Comparison of ENCODE assay signal across 29 cellular contexts in the genomic region with DNA sequence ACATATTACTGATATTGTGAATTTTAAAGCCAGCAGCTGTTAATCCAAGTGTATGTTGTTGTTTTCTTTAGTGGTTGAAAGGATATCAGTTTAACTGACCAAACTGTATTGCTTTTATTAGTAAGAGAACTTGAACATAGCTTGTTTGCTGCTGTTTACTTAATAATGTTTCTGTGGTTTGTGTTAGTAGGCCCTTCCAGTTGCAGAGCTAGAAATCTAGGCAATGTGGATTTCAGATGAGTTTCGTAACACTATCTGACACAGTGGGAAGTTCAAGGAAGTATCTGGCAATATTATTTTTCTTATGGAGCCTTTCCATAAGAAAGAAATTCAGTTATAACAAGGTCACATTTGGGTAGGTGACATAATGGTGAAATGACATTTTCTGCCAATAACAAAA. TPM values are rescaled to one million over a fixed set of nuclear protein-coding genes. Genes with fewer than 3 reads are reported as not detected.
DNase-seq lines count a peak whose midpoint lies in the region; ATAC-seq, FAIRE-seq and TF ChIP-seq lines count a peak whose summit lies in the region.
"Had no signal": no experiment of that assay in that cellular context is flagged by ENCODE, and none has a peak within 500 bp of the region (broad histone marks: within the 10 kb centered on the region; RNA-seq: fewer than 3 reads in every experiment).

No MANE protein-coding gene starts in this region.

- no peaks in the 10 kb centered on the region for H3K9me3 ChIP-seq in A549
- no peaks in the 10 kb centered on the region for H3K9me3 ChIP-seq in right lobe of liver
- H3K9me3 ChIP-seq: adrenal gland, colonic mucosa, SJCRH30, testis had no signal

- CTCF ChIA-PET in A549 (lab: Yijun Ruan, JAX), result interaction anchor here (1.5 to 2.0 kb wide), 2 partner anchors 15 to 208 kb away, joined by 3 to 7 read pairs; no protein-coding TSS in a partner anchor

- WGBS in A549 (ENCODE audit: missing lambda C conversion rate), result 2% methylated on average over 1 of the region's 1 CpG
- 5% methylated on average over 1 of the region's 1 CpG for WGBS in right lobe of liver (ENCODE audit: insufficient coverage, low coverage, low lambda C conversion rate, missing lambda C conversion rate)

- no peak for TF ChIP-seq CTCF in A549 (IDR thresholded peaks at IDR 0.05)
- TF ChIP-seq CTCF in right lobe of liver (IDR thresholded peaks at IDR 0.05), result no peak

- H3K4me1 Mint-ChIP-seq in dendritic cell treated with granulocyte-macrophage colony-stimulating factor and Interleukin-4, amounts not matched to agents 40 ng/mL and 50 ng/mL, for 4 days (ENCODE audit: low read depth), result peaks cover 59% of the 10 kb centered on the region

- TF ChIP-seq POLR2A in A549 (IDR thresholded peaks at IDR 0.05; ENCODE audit: low read length) (no peak), right lobe of liver (IDR thresholded peaks at IDR 0.05) (no peak)

- H3K4me3 Mint-ChIP-seq in dendritic cell treated with granulocyte-macrophage colony-stimulating factor and Interleukin-4, amounts not matched to agents 40 ng/mL and 50 ng/mL, for 4 days, result no peak overlapping the region
- H3K4me3 Mint-ChIP-seq: IgD-negative memory B cell; stimulated activated memory B cell treated with anti-CD40 and anti-IgM and Interleukin-4, amounts not matched to agents 10 μg/mL and 1 μg/mL and 100 μg/mL, for 72 hours; T-cell had no signal

- peak overlapping the region; percentile 77 for H3K27ac Mint-ChIP-seq in dendritic cell treated with granulocyte-macrophage colony-stimulating factor and Interleukin-4, amounts not matched to agents 40 ng/mL and 50 ng/mL, for 4 days
- H3K27ac Mint-ChIP-seq: IgD-negative memory B cell; stimulated activated memory B cell treated with anti-CD40 and anti-IgM and Interleukin-4, amounts not matched to agents 10 μg/mL and 1 μg/mL and 100 μg/mL, for 72 hours had no signal

- TF ChIP-seq EP300 in A549 (IDR thresholded peaks at IDR 0.05), result no peak

- no peaks in the 10 kb centered on the region for H3K36me3 ChIP-seq in right lobe of liver
- H3K36me3 ChIP-seq: adrenal gland, colonic mucosa had no signal

- ATAC-seq in A549, result no peak
- peak; percentile 43 to 79 (median 72) for ATAC-seq in right lobe of liver
- ATAC-seq in HG03108 (IDR thresholded peaks at IDR 0.05; ENCODE audit: unreplicated experiment), result no peak
- ATAC-seq: esophagus mucosa; HCT116; stimulated activated memory B cell treated with anti-CD40 and anti-IgM and Interleukin-4, amounts not matched to agents 10 μg/mL and 1 μg/mL and 100 μg/mL, for 72 hours; T-cell had no signal

- no peak for TF ChIP-seq RAD21 in A549 (conservative IDR thresholded peaks at IDR 0.05 in 1 of 2, IDR thresholded peaks at IDR 0.05 in 1 of 2)

- POLR2A ChIA-PET in A549 (lab: Yijun Ruan, JAX), result interaction anchor here (0.7 kb wide), 1 partner anchor 92 kb away, joined by 7 read pairs; no protein-coding TSS in a partner anchor

- H3K4me3 ChIP-seq in A549 (no peak overlapping the region), right lobe of liver (no peak overlapping the region)
- H3K4me3 ChIP-seq: adrenal gland, colonic mucosa, SJCRH30, testis had no signal

- FAIRE-seq in A549 (lab: Jason Lieb, UNC), result peak; percentile 59
- FAIRE-seq: RCC 7860 had no signal

- peaks cover 42% of the 10 kb centered on the region for H3K36me3 Mint-ChIP-seq in dendritic cell treated with granulocyte-macrophage colony-stimulating factor and Interleukin-4, amounts not matched to agents 40 ng/mL and 50 ng/mL, for 4 days (ENCODE audit: low read depth)

- DNase-seq in A549 (ENCODE audit: low read depth in 1 of 2, low spot score in 1 of 2) (peak in 1 of 2 experiments; percentile 11), EH (ENCODE audit: low read depth) (peak; percentile 11), right lobe of liver (no peak), glomerular visceral epithelial cell (ENCODE audit: extremely low spot score) (no peak), cerebellum (ENCODE audit: low spot score) (no peak), pons (ENCODE audit: low spot score) (no peak)
- DNase-seq: ACHN; activated gamma-delta T cell treated with Interleukin-2 at 50 U/mL for 16 hours; adrenal gland; colonic mucosa; EL; glutamatergic neuron; mammary epithelial cell; NCI-H1417 treated with DMSO at 0.1 percent for 48 hours; NCI-H524 treated with DMSO at 0.1 percent for 48 hours; occipital lobe; retina; SJCRH30; stimulated activated CD4-positive, alpha-beta T cell treated with anti-CD3 and anti-CD28 coated beads, Interleukin-4, amount 100 ng/mL, for 1 hour; T-cell; testis had no signal

- H3K27ac ChIP-seq in A549 (no peak overlapping the region), right lobe of liver (peak overlapping the region in 1 of 3 donors; percentile 38)
- H3K27ac ChIP-seq: adrenal gland, C4-2B, colonic mucosa, SJCRH30, testis had no signal

- intact Hi-C loops in dendritic cell treated with granulocyte-macrophage colony-stimulating factor and Interleukin-4, amounts not matched to agents 40 ng/mL and 50 ng/mL, for 4 days (cut with micrococcal nuclease), result no loop called here
- intact Hi-C loops in right lobe of liver (cut with DNase I), result no loop called here

- no peaks in the 10 kb centered on the region for H3K27me3 Mint-ChIP-seq in dendritic cell treated with granulocyte-macrophage colony-stimulating factor and Interleukin-4, amounts not matched to agents 40 ng/mL and 50 ng/mL, for 4 days
- H3K27me3 Mint-ChIP-seq: IgD-negative memory B cell; stimulated activated memory B cell treated with anti-CD40 and anti-IgM and Interleukin-4, amounts not matched to agents 10 μg/mL and 1 μg/mL and 100 μg/mL, for 72 hours; T-cell had no signal

- H3K4me2 ChIP-seq in A549, result no peak overlapping the region

- peaks cover 7% of the 10 kb centered on the region; the same call in 1 of the 3 replicates for H3K4me1 ChIP-seq in A549
- peaks cover 0 to 36% (median 6%) of the 10 kb centered on the region in 4 donors for H3K4me1 ChIP-seq in right lobe of liver
- H3K4me1 ChIP-seq: colonic mucosa, SJCRH30, testis had no signal

- no peaks in the 10 kb centered on the region for H3K9me3 Mint-ChIP-seq in dendritic cell treated with granulocyte-macrophage colony-stimulating factor and Interleukin-4, amounts not matched to agents 40 ng/mL and 50 ng/mL, for 4 days
- H3K9me3 Mint-ChIP-seq: IgD-negative memory B cell; stimulated activated memory B cell treated with anti-CD40 and anti-IgM and Interleukin-4, amounts not matched to agents 10 μg/mL and 1 μg/mL and 100 μg/mL, for 72 hours; T-cell had no signal

- no peaks in the 10 kb centered on the region for H3K27me3 ChIP-seq in right lobe of liver
- H3K27me3 ChIP-seq: adrenal gland, colonic mucosa, SJCRH30, testis had no signal

TF ChIP-seq in A549, 52 proteins besides CTCF, POLR2A, EP300 and RAD21:
- TF ChIP-seq POLR2AphosphoS2 (conservative IDR thresholded peaks at IDR 0.05; ENCODE audit: low read length) (no peak), HOXA7 (CRISPR knock-in tag; IDR thresholded peaks at IDR 0.05) (no peak), TFCP2L1 (CRISPR knock-in tag; IDR thresholded peaks at IDR 0.05) (no peak), GATA3 (IDR thresholded peaks at IDR 0.05; ENCODE audit: borderline replicate concordance) (no peak), ELK1 (IDR thresholded peaks at IDR 0.05; ENCODE audit: low read depth, low read length) (no peak), NFE2L2 (conservative IDR thresholded peaks at IDR 0.05; ENCODE audit: low read length) (no peak), CEBPB (IDR thresholded peaks at IDR 0.05) (no peak), KDM1A (IDR thresholded peaks at IDR 0.05; ENCODE audit: low read depth) (no peak), MAFK (IDR thresholded peaks at IDR 0.05; ENCODE audit: partially characterized antibody) (no peak), RNF2 (IDR thresholded peaks at IDR 0.05; ENCODE audit: borderline replicate concordance, low read depth) (no peak), NPAS2 (CRISPR knock-in tag; IDR thresholded peaks at IDR 0.05; ENCODE audit: borderline replicate concordance) (no peak)

RNA-seq across cellular contexts. Expression of gene ZNF609, which starts 18.5 kb away (rescaled TPM):
- 39.9 and 54.4 TPM in 2 replicates for polyA plus RNA-seq in A549 (2011; rRNA removed)
- 11.5 and 15.0 TPM in 2 replicates for polyA plus RNA-seq in A549 (2012; cell fraction: cytosol; rRNA removed)
- 12.3 and 16.6 TPM in 2 replicates for polyA plus RNA-seq in A549 (2012; cell fraction: nucleus; rRNA removed)
- polyA plus RNA-seq in A549 (2017; fragmentation: RNase III; extraction: RNeasy Plus Mini Kit Qiagen cat#74134 plus additional on column Dnase treatment), result 18.3 to 19.6 TPM (median 18.5 TPM) in 3 replicates
- 74.8 and 82.2 TPM in 2 replicates for polyA minus RNA-seq in A549 (2011; rRNA and poly(A)+ RNA removed)
- 10 to 100 TPM; 10.7 to 16.1 (median 13.5) TPM for total RNA-seq in right lobe of liver
- total RNA-seq in cerebellum, result 37.7 TPM

Comparison
In these comparisons a context has a peak if more than half of its experiments do, and no peak if none do; other contexts are left out.
1. ATAC-seq: peak in right lobe of liver (4 of 4); none in A549 (0 of 2) and HG03108 (single experiment).